9 cellular contexts compared by ENCODE assay signal in the genomic region with DNA sequence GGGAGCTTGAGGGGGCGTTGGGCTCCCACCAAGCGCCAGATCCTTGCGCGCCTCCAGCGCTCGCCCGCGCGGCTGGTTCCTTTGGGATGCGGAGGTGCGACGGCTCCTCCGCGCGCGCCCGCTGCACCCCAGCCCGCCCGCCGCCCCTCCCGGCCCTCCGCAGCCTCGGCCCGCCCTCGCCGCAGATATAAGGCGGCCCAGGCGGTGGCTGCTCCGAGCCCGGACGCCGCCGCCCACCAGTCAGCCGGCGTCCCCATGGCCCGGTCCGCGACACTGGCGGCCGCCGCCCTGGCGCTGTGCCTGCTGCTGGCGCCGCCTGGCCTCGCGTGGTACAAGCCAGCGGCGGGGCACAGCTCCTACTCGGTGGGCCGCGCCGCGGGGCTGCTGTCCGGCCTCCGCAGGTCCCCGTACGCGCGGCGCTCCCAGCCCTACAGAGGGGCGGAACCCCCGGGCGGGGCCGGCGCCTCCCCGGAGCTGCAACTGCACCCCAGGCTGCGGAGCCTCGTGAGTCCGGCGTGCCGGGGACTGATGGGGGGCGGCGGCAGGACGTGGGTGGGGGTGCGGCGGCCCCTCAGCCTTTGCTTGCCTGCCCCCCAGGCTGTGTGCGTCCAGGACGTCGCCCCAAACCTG. TPM values are rescaled to one million over a fixed set of nuclear protein-coding genes. Genes with fewer than 3 reads are reported as not detected.
DNase-seq lines count a peak whose midpoint lies in the region; ATAC-seq and TF ChIP-seq lines count a peak whose summit lies in the region.
"Had no signal": no experiment of that assay in that cellular context is flagged by ENCODE, and none has a peak within 500 bp of the region (broad histone marks: within the 10 kb centered on the region; RNA-seq: fewer than 3 reads in every experiment).

NPB (plus strand) TSS at position 216 of the 630 bp plus-strand sequence; CDS start at position 256, 40 bp downstream.

- H3K27me3 ChIP-seq in IMR-90 (ENCODE audit: control insufficient read depth, insufficient read depth, low read length) = no peaks in the 10 kb centered on the region
- peaks cover 0 to 4% of the 10 kb centered on the region in 2 donors for H3K27me3 ChIP-seq in naive thymus-derived CD4-positive, alpha-beta T cell (ENCODE audit: control insufficient read depth in 2 of 2, insufficient read depth in 2 of 2, low read length in 2 of 2)

- intact Hi-C loops in IMR-90 (cut with micrococcal nuclease) = no loop called here
- intact Hi-C loops in naive thymus-derived CD4-positive, alpha-beta T cell (cut with micrococcal nuclease) = no loop called here

- CTCF ChIA-PET in IMR-90 (lab: Yijun Ruan, JAX) = no interaction called here
- CTCF ChIA-PET in naive thymus-derived CD4-positive, alpha-beta T cell (lab: Charles Lee) = interaction anchor here (0.5 kb wide), 1 partner anchor 653 kb away, joined by 4 read pairs; no protein-coding TSS in a partner anchor

- H3K27me3 Mint-ChIP-seq in effector memory CD8-positive, alpha-beta T cell = peaks cover 8 to 12% of the 10 kb centered on the region in 2 donors
- peaks cover 8 to 18% (median 8%) of the 10 kb centered on the region in 5 donors for H3K27me3 Mint-ChIP-seq in naive thymus-derived CD4-positive, alpha-beta T cell
- no peaks in the 10 kb centered on the region for H3K27me3 Mint-ChIP-seq in chondrocyte (ENCODE audit: low read depth)

- no peaks in the 10 kb centered on the region for H3K9me3 Mint-ChIP-seq in effector memory CD8-positive, alpha-beta T cell
- no peaks in the 10 kb centered on the region for H3K9me3 Mint-ChIP-seq in naive thymus-derived CD4-positive, alpha-beta T cell
- H3K9me3 Mint-ChIP-seq in chondrocyte (ENCODE audit: low read depth) = no peaks in the 10 kb centered on the region

- H3K4me1 ChIP-seq in IMR-90 (ENCODE audit: control insufficient read depth, insufficient read depth, low read length) = peaks cover 14% of the 10 kb centered on the region
- H3K4me1 ChIP-seq in naive thymus-derived CD4-positive, alpha-beta T cell (ENCODE audit: control insufficient read depth in 2 of 2, insufficient read depth in 2 of 2, low read length in 2 of 2) = no peaks in the 10 kb centered on the region

- TF ChIP-seq POLR2A in IMR-90 (IDR thresholded peaks at IDR 0.05; ENCODE audit: low read depth, low read length) = no peak

- H3K4me3 Mint-ChIP-seq in effector memory CD8-positive, alpha-beta T cell = peak within 1 kb of the TSS; percentile 9 to 21
- H3K4me3 Mint-ChIP-seq in naive thymus-derived CD4-positive, alpha-beta T cell = peak within 1 kb of the TSS in 8 of 10 donors; percentile 3 to 70 (median 34)
- H3K4me3 Mint-ChIP-seq in chondrocyte (ENCODE audit: unreplicated experiment) = no peak within 1 kb of the TSS

- peak; percentile 54 for DNase-seq in AG08396 (ENCODE audit: low spot score)
- no peak for DNase-seq in IMR-90
- DNase-seq in effector memory CD8-positive, alpha-beta T cell = no peak
- no peak for DNase-seq in naive thymus-derived CD4-positive, alpha-beta T cell
- no peak for DNase-seq in chondrocyte (ENCODE audit: low spot score)
- no peak for DNase-seq in germinal center (ENCODE audit: low spot score)
- DNase-seq: NCI-H510A had no signal

- no peak within 1 kb of the TSS for H3K27ac Mint-ChIP-seq in effector memory CD8-positive, alpha-beta T cell
- H3K27ac Mint-ChIP-seq in naive thymus-derived CD4-positive, alpha-beta T cell = no peak within 1 kb of the TSS
- no peak within 1 kb of the TSS for H3K27ac Mint-ChIP-seq in chondrocyte (ENCODE audit: unreplicated experiment)

- no peaks in the 10 kb centered on the region for H3K9me3 ChIP-seq in IMR-90 (ENCODE audit: control insufficient read depth, insufficient read depth, low read length)
- no peaks in the 10 kb centered on the region for H3K9me3 ChIP-seq in naive thymus-derived CD4-positive, alpha-beta T cell (ENCODE audit: control insufficient read depth in 2 of 3, low read length in 3 of 3)

- H2BK15ac ChIP-seq in IMR-90 (ENCODE audit: low read depth, low read length) = no peak within 1 kb of the TSS

- H4K8ac ChIP-seq in IMR-90 (ENCODE audit: low read depth in 2 of 2, low read length in 2 of 2) = no peak within 1 kb of the TSS

- in situ Hi-C loops in IMR-90 (cut with MboI; ENCODE audit: low sequenced_read_pairs) = no loop called here

- POLR2A ChIA-PET in IMR-90 (lab: Charles Lee; ENCODE audit: unreplicated experiment) = interaction anchor here (0.9 kb wide), 1 partner anchor 13 kb away, joined by 3 read pairs; no protein-coding TSS in a partner anchor
- POLR2A ChIA-PET in naive thymus-derived CD4-positive, alpha-beta T cell (lab: Charles Lee) = interaction anchor here (0.9 to 1.0 kb wide), 2 partner anchors 9 to 15 kb away, joined by 3 to 4 read pairs; partner anchors contain the start of gene PCYT2

- dilution Hi-C loops in IMR-90 (cut with HindIII; ENCODE audit: low sequenced_read_pairs, unreplicated experiment) = no loop called here

- no peak within 1 kb of the TSS for H3K56ac ChIP-seq in IMR-90 (ENCODE audit: extremely low read depth, insufficient read depth, low read length)

- H3K9me1 ChIP-seq in IMR-90 (ENCODE audit: insufficient read depth, low read length) = peaks cover 13% of the 10 kb centered on the region; the same call in 1 of the 2 replicates

- no peak for TF ChIP-seq CTCF in IMR-90 (conservative IDR thresholded peaks at IDR 0.05; ENCODE audit: low read depth, low read length)
- TF ChIP-seq CTCF in chondrocyte (IDR thresholded peaks at IDR 0.05) = no peak

- H2AK9ac ChIP-seq in IMR-90 (replicated peaks; ENCODE audit: low read depth, low read length, poor library complexity) = peak within 1 kb of the TSS; percentile 86

- H4K5ac ChIP-seq in IMR-90 (ENCODE audit: low read depth, low read length) = no peak within 1 kb of the TSS

- peak within 1 kb of the TSS; percentile 51 for H3K4me3 ChIP-seq in IMR-90 (ENCODE audit: insufficient read depth, low read depth, low read length)
- H3K4me3 ChIP-seq in naive thymus-derived CD4-positive, alpha-beta T cell (ENCODE audit: low read length) = no peak within 1 kb of the TSS

- peak within 1 kb of the TSS; percentile 42; the same call in 1 of the 2 replicates for H3K23ac ChIP-seq in IMR-90 (ENCODE audit: low read depth, low read length)

- ATAC-seq in IMR-90 (ENCODE audit: low read depth) (peak; percentile 67), GM19397 (IDR thresholded peaks at IDR 0.05; ENCODE audit: unreplicated experiment) (no peak), GM19328 (IDR thresholded peaks at IDR 0.05; ENCODE audit: unreplicated experiment) (no peak)
- ATAC-seq in effector memory CD8-positive, alpha-beta T cell (replicated peaks) = peak; percentile 76
- peak; percentile 34 for ATAC-seq in naive thymus-derived CD4-positive, alpha-beta T cell

- H2BK120ac ChIP-seq in IMR-90 (ENCODE audit: low read depth, low read length) = no peak within 1 kb of the TSS

- H2BK20ac ChIP-seq in IMR-90 (ENCODE audit: low read depth, low read length) = no peak within 1 kb of the TSS

- H3K36me3 ChIP-seq in IMR-90 (ENCODE audit: control insufficient read depth, insufficient read depth, low read length) = peaks cover 27% of the 10 kb centered on the region
- H3K36me3 ChIP-seq in naive thymus-derived CD4-positive, alpha-beta T cell (ENCODE audit: control insufficient read depth in 2 of 3, insufficient read depth in 3 of 3, low read length in 3 of 3) = peaks cover 0 to 66% (median 11%) of the 10 kb centered on the region in 3 experiments

- TF ChIP-seq RAD21 in IMR-90 (IDR thresholded peaks at IDR 0.05; ENCODE audit: low read length) = no peak

- BruUV-seq in IMR-90 (replicated peaks; lab: Mats Ljungman, UMichigan) = no TSS peak

- H3K18ac ChIP-seq in IMR-90 (ENCODE audit: low read depth, low read length) = no peak within 1 kb of the TSS

- no peak within 1 kb of the TSS for H3K9ac ChIP-seq in IMR-90 (ENCODE audit: low read depth, low read length)

- peak within 1 kb of the TSS; percentile 69 for H3K4me2 ChIP-seq in IMR-90 (ENCODE audit: low read depth, low read length)

- peak within 1 kb of the TSS; percentile 5; the same call in 1 of the 2 replicates for H2AK5ac ChIP-seq in IMR-90 (ENCODE audit: low read depth, low read length)

- no peak within 1 kb of the TSS for H3K27ac ChIP-seq in IMR-90 (ENCODE audit: insufficient read depth, low read length)
- no peak within 1 kb of the TSS for H3K27ac ChIP-seq in naive thymus-derived CD4-positive, alpha-beta T cell (ENCODE audit: low read depth, low read length)

- H3K36me3 Mint-ChIP-seq in effector memory CD8-positive, alpha-beta T cell (ENCODE audit: insufficient read depth) = peaks cover 25% of the 10 kb centered on the region
- peaks cover 5 to 22% (median 17%) of the 10 kb centered on the region in 5 donors for H3K36me3 Mint-ChIP-seq in naive thymus-derived CD4-positive, alpha-beta T cell
- peaks cover 5% of the 10 kb centered on the region for H3K36me3 Mint-ChIP-seq in chondrocyte (ENCODE audit: low read depth)

- no peak within 1 kb of the TSS for H4K91ac ChIP-seq in IMR-90 (ENCODE audit: insufficient read depth, low read depth, low read length)

- H3K14ac ChIP-seq in IMR-90 (replicated peaks; ENCODE audit: low read depth, low read length) = no peak within 1 kb of the TSS

- peaks cover 0 to 31% of the 10 kb centered on the region in 2 experiments; a peak in 3 of 4 replicates for H3K79me1 ChIP-seq in IMR-90 (ENCODE audit: low read depth in 1 of 2, low read length in 2 of 2)

- H4K20me1 ChIP-seq in IMR-90 (ENCODE audit: insufficient read depth, low read length) = peaks cover 26% of the 10 kb centered on the region

- WGBS in IMR-90 (ENCODE audit: extremely low coverage in 2 of 2, insufficient read length in 1 of 2), 2 experiments = 1% methylated on average over 25 of the region's 79 CpGs; no CpG with 5 or more reads in 1 of the 2 experiments

- peak within 1 kb of the TSS; percentile 84 for H2AFZ ChIP-seq in IMR-90 (replicated peaks; ENCODE audit: low read length, poor library complexity)

- peaks cover 0 to 7% of the 10 kb centered on the region in 2 donors for H3K4me1 Mint-ChIP-seq in effector memory CD8-positive, alpha-beta T cell (ENCODE audit: low read depth in 2 of 2)
- H3K4me1 Mint-ChIP-seq in naive thymus-derived CD4-positive, alpha-beta T cell = peaks cover 0 to 10% (median 8%) of the 10 kb centered on the region in 7 donors
- H3K4me1 Mint-ChIP-seq in chondrocyte (ENCODE audit: low read depth) = peaks cover 24% of the 10 kb centered on the region

- peak within 1 kb of the TSS; percentile 24; the same call in 1 of the 2 replicates for H3K4ac ChIP-seq in IMR-90 (ENCODE audit: low read depth, low read length)

- no peak within 1 kb of the TSS for H2BK5ac ChIP-seq in IMR-90 (ENCODE audit: low read depth, low read length, poor library complexity, severe bottlenecking)

TF ChIP-seq in IMR-90, 13 proteins besides CTCF, POLR2A, EP300 and RAD21 (continues in another document):
- no peak for TF ChIP-seq CHD1 (IDR thresholded peaks at IDR 0.05; ENCODE audit: low read depth, low read length)
- TF ChIP-seq RCOR1 (IDR thresholded peaks at IDR 0.05; ENCODE audit: insufficient replicate concordance, low read length) = no peak

RNA-seq across cellular contexts. Expression of gene NPB, which starts in this region (rescaled TPM):
- under 0.01 TPM in 1 of 2 replicates, not detected in the other for total RNA-seq in IMR-90 (2012; rRNA removed)
- polyA plus RNA-seq in IMR-90 (2012; rRNA removed) = 0.51 and 1.2 TPM in 2 replicates
- polyA plus RNA-seq in IMR-90 (2012; cell fraction: cytosol; rRNA removed) = 6.3 and 8.4 TPM in 2 replicates
- 0.63 and 1.9 TPM in 2 replicates for polyA plus RNA-seq in IMR-90 (2012; cell fraction: nucleus; rRNA removed; ENCODE audit: low replicate concordance)
- under 1 TPM in 4 of 5 experiments, not detected in 1; 0.29 to 0.59 (median 0.54) TPM for total RNA-seq in naive thymus-derived CD4-positive, alpha-beta T cell
- under 1 TPM in 1 of 2 donors, not detected in 1; 0.20 TPM for polyA plus RNA-seq in naive thymus-derived CD4-positive, alpha-beta T cell
- 0.48 to 1.3 TPM (median 1.3 TPM) in 3 replicates for total RNA-seq in chondrocyte

Comparison
In these comparisons a context has a peak if more than half of its experiments do, and no peak if none do; other contexts are left out.
1. Peak in ATAC-seq in naive thymus-derived CD4-positive, alpha-beta T cell; RNA of the gene not detected or under 1 TPM.
2. ATAC-seq: peak in IMR-90 (single experiment) and effector memory CD8-positive, alpha-beta T cell (single experiment); none in GM19397 (single experiment) and GM19328 (single experiment).